ENCODE assay signal across 16 cellular contexts in the genomic region with DNA sequence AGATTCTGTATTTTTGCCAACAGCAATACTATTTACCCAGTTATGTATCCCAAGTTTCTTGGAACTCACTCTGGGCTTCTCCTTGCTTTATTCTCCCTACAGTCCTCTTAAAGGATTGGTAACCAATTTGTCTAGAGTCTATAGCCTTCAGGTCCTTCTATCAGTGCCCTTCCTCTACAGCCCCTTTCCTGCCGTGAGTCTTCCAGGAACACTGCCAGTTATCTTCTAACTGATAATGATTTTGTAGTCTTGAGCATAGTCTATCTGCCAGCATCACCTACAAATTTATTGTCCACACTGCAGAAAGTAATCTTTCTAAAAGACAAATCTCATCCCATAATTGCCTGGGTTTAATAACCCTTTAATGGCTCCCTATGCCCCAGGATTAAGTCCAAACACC. TPM values are rescaled to one million over a fixed set of nuclear protein-coding genes. Genes with fewer than 3 reads are reported as not detected.
A peak's percentile ranks its signal among the peaks of the same experiment; 100 is the strongest.
DNase-seq lines count a peak whose midpoint lies in the region; ATAC-seq and TF ChIP-seq lines count a peak whose summit lies in the region.
"Had no signal": no experiment of that assay in that cellular context is flagged by ENCODE, and none has a peak within 500 bp of the region (broad histone marks: within the 10 kb centered on the region; RNA-seq: fewer than 3 reads in every experiment).

No MANE protein-coding gene starts in this region.

- peak overlapping the region; percentile 22 for H3K4me2 ChIP-seq in Loucy (ENCODE audit: low read depth, low read length, poor library complexity, severe bottlenecking)

- H3K27ac Mint-ChIP-seq in activated T-cell treated with anti-CD3 and anti-CD28 coated beads, Interleukin-2, amount 50 U/mL, for 24 hours = peak overlapping the region; percentile 57
- H3K27ac Mint-ChIP-seq in activated T-helper 17 cell treated with anti-CD3 and anti-CD28 coated beads, Interleukin-2, amount 50 U/mL, for 72 hours = peak overlapping the region; percentile 13
- H3K27ac Mint-ChIP-seq in naive thymus-derived CD4-positive, alpha-beta T cell = peak overlapping the region in 5 of 9 donors; percentile 27 to 43 (median 30)

- no peak overlapping the region for H3K9ac ChIP-seq in Loucy (ENCODE audit: low read depth, low read length, poor library complexity, severe bottlenecking)

- no peaks in the 10 kb centered on the region for H3K27me3 Mint-ChIP-seq in activated T-cell treated with anti-CD3 and anti-CD28 coated beads, Interleukin-2, amount 50 U/mL, for 24 hours
- H3K27me3 Mint-ChIP-seq in activated T-helper 17 cell treated with anti-CD3 and anti-CD28 coated beads, Interleukin-2, amount 50 U/mL, for 72 hours = no peaks in the 10 kb centered on the region
- no peaks in the 10 kb centered on the region for H3K27me3 Mint-ChIP-seq in naive thymus-derived CD4-positive, alpha-beta T cell

- no peak overlapping the region for H3K4me3 Mint-ChIP-seq in activated T-cell treated with anti-CD3 and anti-CD28 coated beads, Interleukin-2, amount 50 U/mL, for 24 hours
- peak overlapping the region; percentile 34 for H3K4me3 Mint-ChIP-seq in activated T-helper 17 cell treated with anti-CD3 and anti-CD28 coated beads, Interleukin-2, amount 50 U/mL, for 72 hours
- peak overlapping the region in 2 of 10 donors; percentile 23 to 53 for H3K4me3 Mint-ChIP-seq in naive thymus-derived CD4-positive, alpha-beta T cell

- TF ChIP-seq CTCF in Loucy (conservative IDR thresholded peaks at IDR 0.05; ENCODE audit: low read length) (no peak), GM13976 (IDR thresholded peaks at IDR 0.05; ENCODE audit: borderline replicate concordance, control extremely low read depth, extremely low read depth, insufficient read depth, missing control alignments) (no peak), psoas muscle (IDR thresholded peaks at IDR 0.05) (no peak)

- peaks cover 25% of the 10 kb centered on the region for H4K20me1 ChIP-seq in Loucy (ENCODE audit: insufficient read depth, low read length, poor library complexity, severe bottlenecking)

- no peaks in the 10 kb centered on the region for H3K9me3 ChIP-seq in Loucy (ENCODE audit: insufficient read depth, low read depth, low read length)
- H3K9me3 ChIP-seq in naive thymus-derived CD4-positive, alpha-beta T cell (ENCODE audit: control insufficient read depth in 2 of 3, low read length in 3 of 3) = no peaks in the 10 kb centered on the region
- no peaks in the 10 kb centered on the region for H3K9me3 ChIP-seq in psoas muscle

- H3K79me2 ChIP-seq in Loucy (ENCODE audit: insufficient read depth, low read length) = peaks cover 93% of the 10 kb centered on the region

- H3K4me1 ChIP-seq in Loucy (ENCODE audit: insufficient read depth, low read length, poor library complexity, severe bottlenecking) = peaks cover 33% of the 10 kb centered on the region
- peaks cover 0 to 10% of the 10 kb centered on the region in 2 donors for H3K4me1 ChIP-seq in naive thymus-derived CD4-positive, alpha-beta T cell (ENCODE audit: control insufficient read depth in 2 of 2, insufficient read depth in 2 of 2, low read length in 2 of 2)
- peaks cover 22% of the 10 kb centered on the region for H3K4me1 ChIP-seq in psoas muscle

- H3K4me1 Mint-ChIP-seq in activated T-cell treated with anti-CD3 and anti-CD28 coated beads, Interleukin-2, amount 50 U/mL, for 24 hours (ENCODE audit: low read depth) = peaks cover 79% of the 10 kb centered on the region
- peaks cover 49% of the 10 kb centered on the region for H3K4me1 Mint-ChIP-seq in activated T-helper 17 cell treated with anti-CD3 and anti-CD28 coated beads, Interleukin-2, amount 50 U/mL, for 72 hours
- peaks cover 37 to 84% (median 71%) of the 10 kb centered on the region in 7 donors for H3K4me1 Mint-ChIP-seq in naive thymus-derived CD4-positive, alpha-beta T cell

- H3K9me3 Mint-ChIP-seq in activated T-cell treated with anti-CD3 and anti-CD28 coated beads, Interleukin-2, amount 50 U/mL, for 24 hours = peaks cover 10% of the 10 kb centered on the region
- peaks cover 5% of the 10 kb centered on the region for H3K9me3 Mint-ChIP-seq in activated T-helper 17 cell treated with anti-CD3 and anti-CD28 coated beads, Interleukin-2, amount 50 U/mL, for 72 hours
- H3K9me3 Mint-ChIP-seq in naive thymus-derived CD4-positive, alpha-beta T cell = peaks cover 0 to 2% (median 0%) of the 10 kb centered on the region in 11 donors

- H3K27me3 ChIP-seq in Loucy (ENCODE audit: insufficient read depth, low read length, poor library complexity, severe bottlenecking) (no peaks in the 10 kb centered on the region), psoas muscle (ENCODE audit: insufficient read depth in 3 of 3, low read length in 2 of 3) (no peaks in the 10 kb centered on the region)
- no peaks in the 10 kb centered on the region for H3K27me3 ChIP-seq in naive thymus-derived CD4-positive, alpha-beta T cell (ENCODE audit: control insufficient read depth in 2 of 2, insufficient read depth in 2 of 2, low read length in 2 of 2)

- CTCF ChIA-PET in naive thymus-derived CD4-positive, alpha-beta T cell (lab: Charles Lee) = interaction anchor here (0.5 kb wide), 1 partner anchor 183 kb away, joined by 3 read pairs; no protein-coding TSS in a partner anchor

- no peaks in the 10 kb centered on the region for H3K9me2 ChIP-seq in Loucy (replicated peaks; ENCODE audit: low read depth, low read length)

- peaks cover 80% of the 10 kb centered on the region for H3K36me3 Mint-ChIP-seq in activated T-cell treated with anti-CD3 and anti-CD28 coated beads, Interleukin-2, amount 50 U/mL, for 24 hours (ENCODE audit: low read depth)
- H3K36me3 Mint-ChIP-seq in activated T-helper 17 cell treated with anti-CD3 and anti-CD28 coated beads, Interleukin-2, amount 50 U/mL, for 72 hours (ENCODE audit: low read depth) = peaks cover 38% of the 10 kb centered on the region
- H3K36me3 Mint-ChIP-seq in naive thymus-derived CD4-positive, alpha-beta T cell = peaks cover 6 to 38% (median 24%) of the 10 kb centered on the region in 5 donors

- in situ Hi-C loops in GM13976 (cut with MboI; ENCODE audit: low sequenced_read_pairs, unreplicated experiment) = no loop called here

- WGBS in psoas muscle, 3 donors = 80 to 92% (median 92%) methylated on average over 1 of the region's 1 CpG

- ATAC-seq in activated T-helper 17 cell treated with anti-CD3 and anti-CD28 coated beads, Interleukin-2, amount 50 U/mL, for 72 hours (replicated peaks) = no peak
- no peak for ATAC-seq in naive thymus-derived CD4-positive, alpha-beta T cell
- ATAC-seq in psoas muscle = no peak

- POLR2A ChIA-PET in naive thymus-derived CD4-positive, alpha-beta T cell (lab: Charles Lee) = interaction anchor here (1.4 to 1.5 kb wide), 2 partner anchors 9 to 18 kb away, joined by 4 to 7 read pairs; partner anchors contain the start of gene LRRC8B

- H2AFZ ChIP-seq in Loucy (ENCODE audit: low read length) = no peak overlapping the region

- H3K36me3 ChIP-seq in Loucy (ENCODE audit: insufficient read depth, low read length) (no peaks in the 10 kb centered on the region), psoas muscle (ENCODE audit: insufficient read depth in 1 of 2, low read depth in 1 of 2) (peaks cover 0 to 11% of the 10 kb centered on the region in 2 donors)
- peaks cover 0 to 6% (median 0%) of the 10 kb centered on the region in 3 experiments for H3K36me3 ChIP-seq in naive thymus-derived CD4-positive, alpha-beta T cell (ENCODE audit: control insufficient read depth in 2 of 3, insufficient read depth in 3 of 3, low read length in 3 of 3)

- H3F3A ChIP-seq in Loucy (ENCODE audit: low read depth) = no peaks in the 10 kb centered on the region

- H3K4me3 ChIP-seq in Loucy (ENCODE audit: low read length, poor library complexity, severe bottlenecking) (no peak overlapping the region), psoas muscle (no peak overlapping the region)
- H3K4me3 ChIP-seq in naive thymus-derived CD4-positive, alpha-beta T cell (ENCODE audit: low read length) = no peak overlapping the region

- no peak for DNase-seq in activated T-cell treated with anti-CD3 and anti-CD28 coated beads, Interleukin-2, amount 50 U/mL, for 24 hours
- no peak for DNase-seq in activated T-cell treated with anti-CD3 and anti-CD28 coated beads, Interleukin-2, amount 50 U/mL, for 1 hour
- no peak for DNase-seq in naive thymus-derived CD4-positive, alpha-beta T cell
- DNase-seq in GM13976 (ENCODE audit: low spot score) = no peak
- no peak for DNase-seq in NCI-H128 (lab: John Stamatoyannopoulos, UW; ENCODE audit: unreplicated experiment)
- DNase-seq in psoas muscle = no peak
- DNase-seq: C1 segment of cervical spinal cord, DMS79, NCI-H1105, NCI-H1694, NCI-H2081 treated with DMSO at 0.1 percent for 48 hours, NCI-H510A, NCI-H748 treated with DMSO at 0.1 percent for 48 hours, SHP77 treated with DMSO at 0.1 percent for 48 hours had no signal

- intact Hi-C loops in naive thymus-derived CD4-positive, alpha-beta T cell (cut with micrococcal nuclease) = no loop called here
- intact Hi-C loops in psoas muscle (cut with DNase I) = loop anchor here in 1 of 2 donors (10.0 kb wide), 1 partner anchor 62 kb away; no protein-coding TSS in a partner anchor

- H3K27ac ChIP-seq in naive thymus-derived CD4-positive, alpha-beta T cell (ENCODE audit: low read depth, low read length) = no peak overlapping the region
- no peak overlapping the region for H3K27ac ChIP-seq in psoas muscle

RNA-seq across cellular contexts. Expression of gene LRRC8B, which starts 8.2 kb away (rescaled TPM):
- 10 to 100 TPM; 16.3 to 45.8 TPM for total RNA-seq in activated T-helper 17 cell treated with anti-CD3 and anti-CD28 coated beads, Interleukin-2, amount 50 U/mL, for 72 hours
- 10 to 100 TPM in 4 of 5 experiments, 1 to 10 TPM in 1; 8.8 to 23.0 (median 17.1) TPM for total RNA-seq in naive thymus-derived CD4-positive, alpha-beta T cell
- polyA plus RNA-seq in naive thymus-derived CD4-positive, alpha-beta T cell = 10 to 100 TPM; 15.7 to 16.2 TPM
- total RNA-seq in psoas muscle = 10 to 100 TPM; 10.3 to 21.6 (median 13.7) TPM
- polyA plus RNA-seq in psoas muscle = 1 to 10 TPM; 2.7 to 3.7 (median 3.3) TPM
